In genomic region chr1:244054924-244055263, GRCh38 we compare ENCODE assay signal across 25 cellular contexts. TPM values are rescaled to one million over a fixed set of nuclear protein-coding genes. Genes with fewer than 3 reads are reported as not detected.
DNase-seq lines count a peak whose midpoint lies in the region; ATAC-seq and TF ChIP-seq lines count a peak whose summit lies in the region.
"Had no signal": no experiment of that assay in that cellular context is flagged by ENCODE, and none has a peak within 500 bp of the region (broad histone marks: within the 10 kb centered on the region; RNA-seq: fewer than 3 reads in every experiment).

No MANE protein-coding gene starts in this region.

- H3K36me3 ChIP-seq in upper lobe of right lung = peaks cover 24% of the 10 kb centered on the region

- H3K4me1 ChIP-seq in right cardiac atrium (ENCODE audit: control insufficient read depth, insufficient read depth, low read length) = peaks cover 2% of the 10 kb centered on the region
- peaks cover 28% of the 10 kb centered on the region for H3K4me1 ChIP-seq in upper lobe of right lung
- H3K4me1 ChIP-seq: parathyroid adenoma had no signal

- intact Hi-C loops in right cardiac atrium (cut with DNase I) (no loop called here), cardiac septum (cut with DNase I) (loop anchor here (5.0 kb wide), 1 partner anchor 107 kb away; no protein-coding TSS in a partner anchor), upper lobe of right lung (cut with DNase I) (no loop called here)

- ATAC-seq in right cardiac atrium (peak in 1 of 2 donors; percentile 43), upper lobe of right lung (peak; percentile 26), GM19452 (IDR thresholded peaks at IDR 0.05; ENCODE audit: unreplicated experiment) (no peak), GM19324 (IDR thresholded peaks at IDR 0.05; ENCODE audit: low FRiP score, unreplicated experiment) (no peak)
- ATAC-seq: sciatic nerve had no signal

- H3K27me3 ChIP-seq in right cardiac atrium (ENCODE audit: control insufficient read depth, insufficient read depth) (no peaks in the 10 kb centered on the region), upper lobe of right lung (no peaks in the 10 kb centered on the region)
- H3K27me3 ChIP-seq: heart right ventricle, suprapubic skin had no signal

- H3K9me3 Mint-ChIP-seq in activated naive CD8-positive, alpha-beta T cell treated with anti-CD3 and anti-CD28 coated beads for 36 hours = no peaks in the 10 kb centered on the region
- H3K9me3 Mint-ChIP-seq: activated CD4-positive, alpha-beta memory T cell treated with anti-CD3 and anti-CD28 coated beads, Interleukin-2, amount 10 ng/mL, durations not matched to agents 7 days and 5 days; activated T-helper 2 cell treated with anti-CD3 and anti-CD28 coated beads, Interferon-gamma antibody, Interleukin-2, Interleukin-4, amounts not matched to agents 10 μg/mL and 5 μg/mL and 100 μg/mL, durations not matched to agents 14 hours and 24 hours and 36 hours; IgD-negative memory B cell; mesothelial cell of epicardium; natural killer cell treated with Interleukin-12 subunit alpha and Interleukin-12 subunit beta and Interleukin-15 and Interleukin-18, amount 100 ng/mL, for 72 hours had no signal

- TF ChIP-seq CTCF in upper lobe of right lung (IDR thresholded peaks at IDR 0.05) = no peak

- H3K4me3 ChIP-seq in right cardiac atrium (ENCODE audit: low read length) = no peak overlapping the region
- H3K4me3 ChIP-seq in upper lobe of right lung = no peak overlapping the region
- H3K4me3 ChIP-seq: heart right ventricle, left ventricle myocardium inferior, suprapubic skin had no signal

- H3K36me3 Mint-ChIP-seq in activated naive CD8-positive, alpha-beta T cell treated with anti-CD3 and anti-CD28 coated beads for 36 hours = peaks cover 5% of the 10 kb centered on the region
- H3K36me3 Mint-ChIP-seq: IgD-negative memory B cell; natural killer cell treated with Interleukin-12 subunit alpha and Interleukin-12 subunit beta and Interleukin-15 and Interleukin-18, amount 100 ng/mL, for 72 hours had no signal

- peaks cover 20% of the 10 kb centered on the region for H3K4me1 Mint-ChIP-seq in activated naive CD8-positive, alpha-beta T cell treated with anti-CD3 and anti-CD28 coated beads for 36 hours

- DNase-seq in right cardiac atrium (peak in 2 of 3 donors; percentile 42 to 52), cardiac septum (ENCODE audit: low spot score) (no peak), inferior parietal cortex (ENCODE audit: extremely low spot score) (peak; percentile 25), upper lobe of right lung (no peak), mucosa of gallbladder (ENCODE audit: low spot score) (no peak)
- DNase-seq in activated naive CD8-positive, alpha-beta T cell treated with anti-CD3 and anti-CD28 coated beads for 36 hours = peak; percentile 41
- DNase-seq: activated CD4-positive, alpha-beta memory T cell treated with anti-CD3 and anti-CD28 coated beads, Interleukin-2, amount 10 ng/mL, durations not matched to agents 7 days and 5 days; activated CD4-positive, CD25-positive, alpha-beta regulatory T cell; dermis blood vessel endothelial cell; DMS 273 treated with DMSO at 0.1 percent for 48 hours; heart right ventricle; left ventricle myocardium inferior; NCI-H526 treated with DMSO at 0.1 percent for 48 hours; stimulated activated CD4-positive, alpha-beta T cell treated with anti-CD3 and anti-CD28 coated beads, Interleukin-15, amount 100 ng/mL, for 24 hours had no signal

- no peak overlapping the region for H3K27ac Mint-ChIP-seq in activated naive CD8-positive, alpha-beta T cell treated with anti-CD3 and anti-CD28 coated beads for 36 hours
- H3K27ac Mint-ChIP-seq: activated CD4-positive, alpha-beta memory T cell treated with anti-CD3 and anti-CD28 coated beads, Interleukin-2, amount 10 ng/mL, durations not matched to agents 7 days and 5 days; activated T-helper 2 cell treated with anti-CD3 and anti-CD28 coated beads, Interferon-gamma antibody, Interleukin-2, Interleukin-4, amounts not matched to agents 10 μg/mL and 5 μg/mL and 100 μg/mL, durations not matched to agents 14 hours and 24 hours and 36 hours; mesothelial cell of epicardium; natural killer cell treated with Interleukin-12 subunit alpha and Interleukin-12 subunit beta and Interleukin-15 and Interleukin-18, amount 100 ng/mL, for 72 hours had no signal

- H3K9me3 ChIP-seq in right cardiac atrium (ENCODE audit: control insufficient read depth, low read length) = no peaks in the 10 kb centered on the region
- no peaks in the 10 kb centered on the region for H3K9me3 ChIP-seq in upper lobe of right lung
- H3K9me3 ChIP-seq: heart right ventricle, left ventricle myocardium inferior, suprapubic skin had no signal

- H3K27me3 Mint-ChIP-seq in activated naive CD8-positive, alpha-beta T cell treated with anti-CD3 and anti-CD28 coated beads for 36 hours = no peaks in the 10 kb centered on the region
- H3K27me3 Mint-ChIP-seq: IgD-negative memory B cell had no signal

- 96% methylated on average over 27 of the region's 27 CpGs for WGBS in right cardiac atrium

- H3K27ac ChIP-seq in right cardiac atrium (ENCODE audit: low read length) (no peak overlapping the region), upper lobe of right lung (no peak overlapping the region)
- H3K27ac ChIP-seq: C4-2B, epithelial cell of prostate, heart right ventricle, left ventricle myocardium inferior, parathyroid adenoma, suprapubic skin had no signal

- H3K4me3 Mint-ChIP-seq in activated naive CD8-positive, alpha-beta T cell treated with anti-CD3 and anti-CD28 coated beads for 36 hours = no peak overlapping the region
- H3K4me3 Mint-ChIP-seq: activated CD4-positive, alpha-beta memory T cell treated with anti-CD3 and anti-CD28 coated beads, Interleukin-2, amount 10 ng/mL, durations not matched to agents 7 days and 5 days; mesothelial cell of epicardium; natural killer cell treated with Interleukin-12 subunit alpha and Interleukin-12 subunit beta and Interleukin-15 and Interleukin-18, amount 100 ng/mL, for 72 hours had no signal

RNA-seq across cellular contexts. Expression of gene ZBTB18, which starts 3.8 kb away (rescaled TPM):
- total RNA-seq in right cardiac atrium (10 to 100 TPM; 19.8 to 32.0 (median 27.4) TPM), cardiac septum (18.0 TPM), upper lobe of right lung (21.7 TPM), mucosa of gallbladder (27.6 TPM)
- 18.4 TPM for polyA plus RNA-seq in right cardiac atrium
- 1 to 10 TPM; 5.6 to 5.7 TPM for total RNA-seq in activated naive CD8-positive, alpha-beta T cell treated with anti-CD3 and anti-CD28 coated beads for 36 hours

Comparison
In these comparisons a context has a peak if more than half of its experiments do, and no peak if none do; other contexts are left out.
1. DNase-seq: peak in right cardiac atrium (2 of 3), activated naive CD8-positive, alpha-beta T cell treated with anti-CD3 and anti-CD28 coated beads for 36 hours (single experiment) and inferior parietal cortex (single experiment); none in cardiac septum (single experiment), upper lobe of right lung (single experiment) and mucosa of gallbladder (single experiment).